Comparison of ENCODE assay signal across 1 cellular context in genomic region chr11:8989411-8989810, GRCh38.
TF ChIP-seq lines count a peak whose summit lies in the region.

No MANE protein-coding gene starts in this region.

TF ChIP-seq in GM23338, 12 proteins besides CTCF, POLR2A, EP300 and RAD21 (continued from another document):
- TF ChIP-seq REST (IDR thresholded peaks at IDR 0.05; ENCODE audit: unreplicated experiment) (no peak), EZH2 (IDR thresholded peaks at IDR 0.05; ENCODE audit: low read depth, unreplicated experiment) (no peak), EZH2phosphoT487 (IDR thresholded peaks at IDR 0.05; ENCODE audit: unreplicated experiment) (no peak), POLR2AphosphoS5 (IDR thresholded peaks at IDR 0.05; ENCODE audit: low read depth) (no peak), NANOG (IDR thresholded peaks at IDR 0.05; ENCODE audit: borderline replicate concordance) (no peak), ETS1 (IDR thresholded peaks at IDR 0.05) (no peak), JUNB (IDR thresholded peaks at IDR 0.05; ENCODE audit: unreplicated experiment) (no peak), ZNF331 (CRISPR knock-in tag; IDR thresholded peaks at IDR 0.05; ENCODE audit: low read depth) (no peak), STAT1 (IDR thresholded peaks at IDR 0.05; ENCODE audit: unreplicated experiment) (no peak)
- TF ChIP-seq, protein P1, sequence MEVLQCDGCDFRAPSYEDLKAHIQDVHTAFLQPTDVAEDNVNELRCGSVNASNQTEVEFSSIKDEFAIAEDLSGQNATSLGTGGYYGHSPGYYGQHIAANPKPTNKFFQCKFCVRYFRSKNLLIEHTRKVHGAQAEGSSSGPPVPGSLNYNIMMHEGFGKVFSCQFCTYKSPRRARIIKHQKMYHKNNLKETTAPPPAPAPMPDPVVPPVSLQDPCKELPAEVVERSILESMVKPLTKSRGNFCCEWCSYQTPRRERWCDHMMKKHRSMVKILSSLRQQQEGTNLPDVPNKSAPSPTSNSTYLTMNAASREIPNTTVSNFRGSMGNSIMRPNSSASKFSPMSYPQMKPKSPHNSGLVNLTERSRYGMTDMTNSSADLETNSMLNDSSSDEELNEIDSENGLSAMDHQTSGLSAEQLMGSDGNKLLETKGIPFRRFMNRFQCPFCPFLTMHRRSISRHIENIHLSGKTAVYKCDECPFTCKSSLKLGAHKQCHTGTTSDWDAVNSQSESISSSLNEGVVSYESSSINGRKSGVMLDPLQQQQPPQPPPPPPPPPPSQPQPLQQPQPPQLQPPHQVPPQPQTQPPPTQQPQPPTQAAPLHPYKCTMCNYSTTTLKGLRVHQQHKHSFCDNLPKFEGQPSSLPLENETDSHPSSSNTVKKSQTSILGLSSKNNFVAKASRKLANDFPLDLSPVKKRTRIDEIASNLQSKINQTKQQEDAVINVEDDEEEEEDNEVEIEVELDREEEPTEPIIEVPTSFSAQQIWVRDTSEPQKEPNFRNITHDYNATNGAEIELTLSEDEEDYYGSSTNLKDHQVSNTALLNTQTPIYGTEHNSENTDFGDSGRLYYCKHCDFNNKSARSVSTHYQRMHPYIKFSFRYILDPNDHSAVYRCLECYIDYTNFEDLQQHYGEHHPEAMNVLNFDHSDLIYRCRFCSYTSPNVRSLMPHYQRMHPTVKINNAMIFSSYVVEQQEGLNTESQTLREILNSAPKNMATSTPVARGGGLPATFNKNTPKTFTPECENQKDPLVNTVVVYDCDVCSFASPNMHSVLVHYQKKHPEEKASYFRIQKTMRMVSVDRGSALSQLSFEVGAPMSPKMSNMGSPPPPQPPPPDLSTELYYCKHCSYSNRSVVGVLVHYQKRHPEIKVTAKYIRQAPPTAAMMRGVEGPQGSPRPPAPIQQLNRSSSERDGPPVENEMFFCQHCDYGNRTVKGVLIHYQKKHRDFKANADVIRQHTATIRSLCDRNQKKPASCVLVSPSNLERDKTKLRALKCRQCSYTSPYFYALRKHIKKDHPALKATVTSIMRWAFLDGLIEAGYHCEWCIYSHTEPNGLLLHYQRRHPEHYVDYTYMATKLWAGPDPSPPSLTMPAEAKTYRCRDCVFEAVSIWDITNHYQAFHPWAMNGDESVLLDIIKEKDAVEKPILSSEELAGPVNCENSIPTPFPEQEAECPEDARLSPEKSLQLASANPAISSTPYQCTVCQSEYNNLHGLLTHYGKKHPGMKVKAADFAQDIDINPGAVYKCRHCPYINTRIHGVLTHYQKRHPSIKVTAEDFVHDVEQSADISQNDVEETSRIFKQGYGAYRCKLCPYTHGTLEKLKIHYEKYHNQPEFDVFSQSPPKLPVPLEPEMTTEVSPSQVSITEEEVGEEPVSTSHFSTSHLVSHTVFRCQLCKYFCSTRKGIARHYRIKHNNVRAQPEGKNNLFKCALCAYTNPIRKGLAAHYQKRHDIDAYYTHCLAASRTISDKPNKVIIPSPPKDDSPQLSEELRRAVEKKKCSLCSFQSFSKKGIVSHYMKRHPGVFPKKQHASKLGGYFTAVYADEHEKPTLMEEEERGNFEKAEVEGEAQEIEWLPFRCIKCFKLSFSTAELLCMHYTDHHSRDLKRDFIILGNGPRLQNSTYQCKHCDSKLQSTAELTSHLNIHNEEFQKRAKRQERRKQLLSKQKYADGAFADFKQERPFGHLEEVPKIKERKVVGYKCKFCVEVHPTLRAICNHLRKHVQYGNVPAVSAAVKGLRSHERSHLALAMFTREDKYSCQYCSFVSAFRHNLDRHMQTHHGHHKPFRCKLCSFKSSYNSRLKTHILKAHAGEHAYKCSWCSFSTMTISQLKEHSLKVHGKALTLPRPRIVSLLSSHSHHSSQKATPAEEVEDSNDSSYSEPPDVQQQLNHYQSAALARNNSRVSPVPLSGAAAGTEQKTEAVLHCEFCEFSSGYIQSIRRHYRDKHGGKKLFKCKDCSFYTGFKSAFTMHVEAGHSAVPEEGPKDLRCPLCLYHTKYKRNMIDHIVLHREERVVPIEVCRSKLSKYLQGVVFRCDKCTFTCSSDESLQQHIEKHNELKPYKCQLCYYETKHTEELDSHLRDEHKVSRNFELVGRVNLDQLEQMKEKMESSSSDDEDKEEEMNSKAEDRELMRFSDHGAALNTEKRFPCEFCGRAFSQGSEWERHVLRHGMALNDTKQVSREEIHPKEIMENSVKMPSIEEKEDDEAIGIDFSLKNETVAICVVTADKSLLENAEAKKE (CRISPR knock-in tag; IDR thresholded peaks at IDR 0.05), result no peak
